In the genomic region with DNA sequence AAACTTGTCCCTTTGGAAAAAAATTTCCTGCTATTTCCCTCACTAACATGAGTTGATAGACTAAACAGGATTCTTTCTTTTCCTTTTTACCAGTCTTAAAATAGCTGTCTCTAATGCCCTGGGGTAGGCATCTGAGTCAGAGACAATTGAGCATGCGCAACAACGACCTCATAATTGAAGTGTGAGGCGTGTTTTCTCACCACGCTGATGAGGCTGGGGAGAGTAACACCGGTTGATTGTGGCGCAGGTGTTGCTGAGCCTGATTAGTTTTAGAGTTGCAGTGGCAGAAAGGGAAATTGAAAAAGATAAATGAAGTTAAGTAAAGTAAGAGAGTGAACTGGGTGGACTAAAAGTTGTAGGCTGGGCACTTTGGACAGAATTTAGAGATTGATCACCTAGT, we compare ENCODE assay signal across 24 cellular contexts.
DNase-seq lines count a peak whose midpoint lies in the region; ATAC-seq and TF ChIP-seq lines count a peak whose summit lies in the region.
"Had no signal": no experiment of that assay in that cellular context is flagged by ENCODE, and none has a peak within 500 bp of the region (broad histone marks: within the 10 kb centered on the region; RNA-seq: fewer than 3 reads in every experiment).

No MANE protein-coding gene starts in this region.

- no peaks in the 10 kb centered on the region for H3F3A ChIP-seq in neural progenitor cell (ENCODE audit: low read depth)

- H3K27me3 Mint-ChIP-seq in effector memory CD8-positive, alpha-beta T cell: no peaks in the 10 kb centered on the region
- H3K27me3 Mint-ChIP-seq in neural progenitor cell (ENCODE audit: insufficient read depth, low read depth): no peaks in the 10 kb centered on the region
- H3K27me3 Mint-ChIP-seq in CD8-positive, alpha-beta memory T cell: no peaks in the 10 kb centered on the region
- no peaks in the 10 kb centered on the region for H3K27me3 Mint-ChIP-seq in T-helper 2 cell treated with Interferon-gamma antibody and Interleukin-4, amounts not matched to agents 5 μg/mL and 100 μg/mL, for 36 hours (ENCODE audit: low read depth)
- H3K27me3 Mint-ChIP-seq: B cell, IgD-negative memory B cell had no signal

- no peaks in the 10 kb centered on the region for H3K4me1 Mint-ChIP-seq in effector memory CD8-positive, alpha-beta T cell (ENCODE audit: low read depth in 2 of 2)
- H3K4me1 Mint-ChIP-seq in neural progenitor cell: no peaks in the 10 kb centered on the region
- H3K4me1 Mint-ChIP-seq in CD8-positive, alpha-beta memory T cell: no peaks in the 10 kb centered on the region
- H3K4me1 Mint-ChIP-seq in T-helper 2 cell treated with Interferon-gamma antibody and Interleukin-4, amounts not matched to agents 5 μg/mL and 100 μg/mL, for 36 hours (ENCODE audit: low read depth): no peaks in the 10 kb centered on the region

- no peak overlapping the region for H3K4me3 ChIP-seq in neural progenitor cell
- no peak overlapping the region for H3K4me3 ChIP-seq in CD8-positive, alpha-beta memory T cell (ENCODE audit: low read length)

- TF ChIP-seq CTCF in neural progenitor cell (IDR thresholded peaks at IDR 0.05) (no peak), RWPE1 (conservative IDR thresholded peaks at IDR 0.05; ENCODE audit: low read depth) (no peak)

- no peak overlapping the region for H3K9ac ChIP-seq in neural progenitor cell

- H2AFZ ChIP-seq in neural progenitor cell (replicated peaks): peak overlapping the region; percentile 44

- no peak overlapping the region for H3K27ac ChIP-seq in neural progenitor cell
- no peak overlapping the region for H3K27ac ChIP-seq in CD8-positive, alpha-beta memory T cell (ENCODE audit: low read depth, low read length)
- H3K27ac ChIP-seq in RWPE1: no peak overlapping the region

- no peaks in the 10 kb centered on the region for H3K36me3 Mint-ChIP-seq in effector memory CD8-positive, alpha-beta T cell (ENCODE audit: insufficient read depth)
- no peaks in the 10 kb centered on the region for H3K36me3 Mint-ChIP-seq in neural progenitor cell
- H3K36me3 Mint-ChIP-seq in CD8-positive, alpha-beta memory T cell: no peaks in the 10 kb centered on the region
- no peaks in the 10 kb centered on the region for H3K36me3 Mint-ChIP-seq in T-helper 2 cell treated with Interferon-gamma antibody and Interleukin-4, amounts not matched to agents 5 μg/mL and 100 μg/mL, for 36 hours (ENCODE audit: low read depth)

- DNase-seq in NCI-H2081 (lab: John Stamatoyannopoulos, UW) (peak; percentile 16 to 57), NCI-H2081 treated with DMSO at 0.1 percent for 48 hours (lab: John Stamatoyannopoulos, UW) (no peak), M059J (ENCODE audit: low read depth) (peak; percentile 22), neural progenitor cell (ENCODE audit: low spot score) (no peak), RWPE1 (ENCODE audit: low spot score) (no peak)
- no peak for DNase-seq in effector memory CD8-positive, alpha-beta T cell
- no peak for DNase-seq in CD8-positive, alpha-beta memory T cell
- DNase-seq in T-helper 2 cell treated with Interferon-gamma antibody and Interleukin-4, amounts not matched to agents 5 μg/mL and 100 μg/mL, for 36 hours (ENCODE audit: low spot score): no peak
- DNase-seq: COR-L47, DMS 273 treated with DMSO at 0.1 percent for 48 hours, GF-D8, GOT3, Kasumi-1, NCI-H1105, NCI-H187, NCI-H2171, NCI-H526, OCI-M1, RPMI8226, SIG-M5 had no signal

- ATAC-seq in effector memory CD8-positive, alpha-beta T cell (replicated peaks): peak; percentile 26
- ATAC-seq: HCT116, SK-N-SH treated with all-trans-retinoic acid at 6 μM for 48 hours had no signal

- H3K9me3 ChIP-seq in neural progenitor cell (ENCODE audit: low read depth): no peaks in the 10 kb centered on the region
- no peaks in the 10 kb centered on the region for H3K9me3 ChIP-seq in CD8-positive, alpha-beta memory T cell (ENCODE audit: low read length)

- H3K27ac Mint-ChIP-seq in effector memory CD8-positive, alpha-beta T cell: no peak overlapping the region
- no peak overlapping the region for H3K27ac Mint-ChIP-seq in neural progenitor cell
- no peak overlapping the region for H3K27ac Mint-ChIP-seq in CD8-positive, alpha-beta memory T cell
- H3K27ac Mint-ChIP-seq in T-helper 2 cell treated with Interferon-gamma antibody and Interleukin-4, amounts not matched to agents 5 μg/mL and 100 μg/mL, for 36 hours: no peak overlapping the region
- H3K27ac Mint-ChIP-seq: B cell, IgD-negative memory B cell had no signal

- POLR2A ChIA-PET in CD8-positive, alpha-beta memory T cell (lab: Charles Lee): no interaction called here
- POLR2A ChIA-PET in RWPE1 (lab: Yijun Ruan, JAX; ENCODE audit: low non-redundant PET): no interaction called here

- no peaks in the 10 kb centered on the region for H4K20me1 ChIP-seq in neural progenitor cell (ENCODE audit: low read depth)

- no peak overlapping the region for H3K4me2 ChIP-seq in neural progenitor cell

- no peaks in the 10 kb centered on the region for H3K4me1 ChIP-seq in neural progenitor cell
- no peaks in the 10 kb centered on the region for H3K4me1 ChIP-seq in CD8-positive, alpha-beta memory T cell (ENCODE audit: insufficient read depth, low read length)

- no peaks in the 10 kb centered on the region for H3K79me2 ChIP-seq in neural progenitor cell (ENCODE audit: low read depth)

- no peak overlapping the region for H3K4me3 Mint-ChIP-seq in effector memory CD8-positive, alpha-beta T cell
- no peak overlapping the region for H3K4me3 Mint-ChIP-seq in neural progenitor cell
- H3K4me3 Mint-ChIP-seq in CD8-positive, alpha-beta memory T cell: no peak overlapping the region
- H3K4me3 Mint-ChIP-seq in T-helper 2 cell treated with Interferon-gamma antibody and Interleukin-4, amounts not matched to agents 5 μg/mL and 100 μg/mL, for 36 hours: no peak overlapping the region
- H3K4me3 Mint-ChIP-seq: B cell, IgD-negative memory B cell had no signal

- CTCF ChIA-PET in CD8-positive, alpha-beta memory T cell (lab: Charles Lee): no interaction called here
- CTCF ChIA-PET in RWPE1 (lab: Yijun Ruan, JAX): no interaction called here

- no peaks in the 10 kb centered on the region for H3K36me3 ChIP-seq in neural progenitor cell
- H3K36me3 ChIP-seq in CD8-positive, alpha-beta memory T cell (ENCODE audit: insufficient read depth, low read length): no peaks in the 10 kb centered on the region

- peaks cover 0 to 6% of the 10 kb centered on the region in 2 donors for H3K9me3 Mint-ChIP-seq in effector memory CD8-positive, alpha-beta T cell
- H3K9me3 Mint-ChIP-seq in neural progenitor cell: no peaks in the 10 kb centered on the region
- peaks cover 0 to 9% (median 0%) of the 10 kb centered on the region in 5 donors for H3K9me3 Mint-ChIP-seq in CD8-positive, alpha-beta memory T cell
- H3K9me3 Mint-ChIP-seq in T-helper 2 cell treated with Interferon-gamma antibody and Interleukin-4, amounts not matched to agents 5 μg/mL and 100 μg/mL, for 36 hours: no peaks in the 10 kb centered on the region

- no peaks in the 10 kb centered on the region for H3K27me3 ChIP-seq in neural progenitor cell
- H3K27me3 ChIP-seq in CD8-positive, alpha-beta memory T cell (ENCODE audit: insufficient read depth, low read length, poor library complexity, severe bottlenecking): no peaks in the 10 kb centered on the region

Comparison
In these comparisons a context has a peak if more than half of its experiments do, and no peak if none do; other contexts are left out.
1. DNase-seq: peak in NCI-H2081 (2 of 2) and M059J (single experiment); none in NCI-H2081 treated with DMSO at 0.1 percent for 48 hours (single experiment), effector memory CD8-positive, alpha-beta T cell (0 of 3), neural progenitor cell (single experiment), CD8-positive, alpha-beta memory T cell (0 of 5), RWPE1 (single experiment) and T-helper 2 cell treated with Interferon-gamma antibody and Interleukin-4, amounts not matched to agents 5 μg/mL and 100 μg/mL, for 36 hours (single experiment).